ENCODE assay signal across 6 cellular contexts in the genomic region with DNA sequence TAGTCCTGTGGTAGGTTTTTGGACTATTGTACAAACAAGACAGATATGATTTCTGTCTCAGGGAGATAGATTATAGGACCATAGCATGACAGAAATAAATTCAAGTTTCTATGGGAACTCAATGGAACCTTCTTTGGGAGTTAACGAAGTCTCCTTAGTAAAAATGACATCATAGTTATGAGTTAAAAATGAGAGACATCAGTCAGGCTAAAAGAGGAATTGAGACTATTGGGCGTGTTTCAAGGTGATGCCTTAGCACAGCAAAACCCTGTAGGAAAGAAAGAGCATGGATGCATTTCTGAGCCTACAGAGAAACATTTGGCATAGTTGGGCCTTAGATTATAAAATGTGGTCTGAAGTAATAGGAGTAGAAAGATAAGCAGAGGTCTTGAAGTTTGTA.
"Had no signal": no experiment of that assay in that cellular context is flagged by ENCODE, and none has a peak within 500 bp of the region (broad histone marks: within the 10 kb centered on the region; RNA-seq: fewer than 3 reads in every experiment).

No MANE protein-coding gene starts in this region.

- DNase-seq: GDM1, GF-D8 had no signal

- FAIRE-seq: G401.6, GM12892, GM18507, GM19239 had no signal
